1 cellular context compared by ENCODE assay signal in the genomic region with DNA sequence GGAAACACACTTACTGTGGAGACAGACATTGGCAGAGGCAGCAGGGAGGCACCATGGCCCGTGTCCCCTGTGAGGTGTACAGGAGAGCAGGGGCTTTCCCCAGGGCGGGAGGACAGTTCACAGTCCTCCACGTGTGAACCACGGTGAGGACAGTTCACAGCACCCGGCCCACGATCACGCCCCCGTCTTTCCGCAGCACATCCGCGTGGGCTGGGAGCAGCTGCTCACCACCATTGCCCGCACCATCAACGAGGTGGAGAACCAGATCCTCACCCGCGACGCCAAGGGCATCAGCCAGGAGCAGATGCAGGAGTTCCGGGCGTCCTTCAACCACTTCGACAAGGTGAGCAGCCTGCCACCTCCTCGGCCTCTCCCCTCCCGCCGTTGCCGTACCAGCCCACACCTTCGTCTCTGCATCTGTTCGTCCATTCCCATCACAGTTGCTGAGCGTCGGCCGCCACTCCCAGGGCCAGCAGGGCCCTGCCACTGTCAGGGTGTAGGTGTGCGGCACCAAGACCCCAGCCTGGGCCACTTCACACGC.
TF ChIP-seq lines count a peak whose summit lies in the region.

No MANE protein-coding gene starts in this region.

TF ChIP-seq in K562, 482 proteins besides CTCF, POLR2A, EP300 and RAD21:
- TF ChIP-seq ZNF347 (CRISPR knock-in tag; IDR thresholded peaks at IDR 0.05; ENCODE audit: low read depth) (no peak), KLF6 (CRISPR knock-in tag; IDR thresholded peaks at IDR 0.05; ENCODE audit: borderline replicate concordance) (no peak), ZNF263 (CRISPR knock-in tag; IDR thresholded peaks at IDR 0.05; ENCODE audit: borderline replicate concordance) (peak; percentile 77), NUFIP1 (IDR thresholded peaks at IDR 0.05; ENCODE audit: partially characterized antibody) (no peak), EGR1 (conservative IDR thresholded peaks at IDR 0.05) (peak; percentile 51; the same call in 1 of the 2 replicates), FIP1L1 (IDR thresholded peaks at IDR 0.05; ENCODE audit: low read depth, low read length, poor library complexity, severe bottlenecking) (peak; percentile 38), PRMT5 (CRISPR knock-in tag; IDR thresholded peaks at IDR 0.05) (no peak), ZEB2 (IDR thresholded peaks at IDR 0.05) (no peak), RBM22 (IDR thresholded peaks at IDR 0.05; ENCODE audit: low read depth, low read length, poor library complexity, severe bottlenecking) (peak; percentile 79), POLR2G (IDR thresholded peaks at IDR 0.05; ENCODE audit: low read depth, low read length) (peak; percentile 57; the same call in 1 of the 2 replicates)
- TF ChIP-seq, protein P1, sequence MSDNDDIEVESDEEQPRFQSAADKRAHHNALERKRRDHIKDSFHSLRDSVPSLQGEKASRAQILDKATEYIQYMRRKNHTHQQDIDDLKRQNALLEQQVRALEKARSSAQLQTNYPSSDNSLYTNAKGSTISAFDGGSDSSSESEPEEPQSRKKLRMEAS (CRISPR knock-in tag; IDR thresholded peaks at IDR 0.05) = 0 out of 2 replicates have a peak, but pooled peaks have one; percentile 30
- TF ChIP-seq, protein P2, sequence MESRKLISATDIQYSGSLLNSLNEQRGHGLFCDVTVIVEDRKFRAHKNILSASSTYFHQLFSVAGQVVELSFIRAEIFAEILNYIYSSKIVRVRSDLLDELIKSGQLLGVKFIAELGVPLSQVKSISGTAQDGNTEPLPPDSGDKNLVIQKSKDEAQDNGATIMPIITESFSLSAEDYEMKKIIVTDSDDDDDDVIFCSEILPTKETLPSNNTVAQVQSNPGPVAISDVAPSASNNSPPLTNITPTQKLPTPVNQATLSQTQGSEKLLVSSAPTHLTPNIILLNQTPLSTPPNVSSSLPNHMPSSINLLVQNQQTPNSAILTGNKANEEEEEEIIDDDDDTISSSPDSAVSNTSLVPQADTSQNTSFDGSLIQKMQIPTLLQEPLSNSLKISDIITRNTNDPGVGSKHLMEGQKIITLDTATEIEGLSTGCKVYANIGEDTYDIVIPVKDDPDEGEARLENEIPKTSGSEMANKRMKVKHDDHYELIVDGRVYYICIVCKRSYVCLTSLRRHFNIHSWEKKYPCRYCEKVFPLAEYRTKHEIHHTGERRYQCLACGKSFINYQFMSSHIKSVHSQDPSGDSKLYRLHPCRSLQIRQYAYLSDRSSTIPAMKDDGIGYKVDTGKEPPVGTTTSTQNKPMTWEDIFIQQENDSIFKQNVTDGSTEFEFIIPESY (CRISPR knock-in tag; IDR thresholded peaks at IDR 0.05) = peak; percentile 85; the same call in 1 of the 2 replicates
